Comparison of ENCODE assay signal across 20 cellular contexts in genomic region chr10:131082991-131083465, GRCh38.
A peak's percentile ranks its signal among the peaks of the same experiment; 100 is the strongest.
DNase-seq lines count a peak whose midpoint lies in the region; ATAC-seq lines count a peak whose summit lies in the region.
"Had no signal": no experiment of that assay in that cellular context is flagged by ENCODE, and none has a peak within 500 bp of the region (broad histone marks: within the 10 kb centered on the region; RNA-seq: fewer than 3 reads in every experiment).

No MANE protein-coding gene starts in this region.

- intact Hi-C loops in posterior vena cava (cut with DNase I): no loop called here

- peak; percentile 57 to 70 for ATAC-seq in activated naive CD4-positive, alpha-beta T cell treated with anti-CD3 and anti-CD28 coated beads, Interleukin-2, amount 50 U/mL, for 72 hours
- no peak for ATAC-seq in HG02759 (IDR thresholded peaks at IDR 0.05; ENCODE audit: unreplicated experiment)
- no peak for ATAC-seq in GM21447 (IDR thresholded peaks at IDR 0.05; ENCODE audit: unreplicated experiment)
- ATAC-seq: activated T-helper 17 cell treated with anti-CD3 and anti-CD28 coated beads, Interleukin-2, amount 50 U/mL, for 72 hours; T-cell had no signal

- peak in 1 of 2 donors; percentile 31 for DNase-seq in activated naive CD4-positive, alpha-beta T cell treated with anti-CD3 and anti-CD28 coated beads, Interleukin-2, amount 50 U/mL, for 72 hours (ENCODE audit: low spot score in 2 of 2)
- DNase-seq in activated naive CD4-positive, alpha-beta T cell (lab: John Stamatoyannopoulos, UW): no peak
- DNase-seq in H4 (ENCODE audit: low spot score) (peak; percentile 68), cerebellar cortex (ENCODE audit: low spot score) (peak; percentile 52), posterior vena cava (ENCODE audit: low spot score) (peak; percentile 69), SHP77 treated with DMSO at 0.1 percent for 48 hours (lab: John Stamatoyannopoulos, UW) (no peak)
- DNase-seq: activated CD4-positive, alpha-beta T cell treated with anti-CD3 and anti-CD28 coated beads for 1 hour; activated naive CD8-positive, alpha-beta T cell treated with anti-CD3 and anti-CD28 coated beads, Interleukin-2, amount 10 ng/mL, durations not matched to agents 7 days and 5 days; NCI-H1417; NCI-H2081; NCI-H446; nucleus accumbens; OCI-M1; SIG-M5; stimulated activated CD4-positive, alpha-beta T cell treated with anti-CD3 and anti-CD28 coated beads, Interleukin-12 subunit alpha, Interleukin-12 subunit beta, amount 100 ng/mL, for 4 hours; T-cell; transverse colon had no signal

- peak overlapping the region in 1 of 2 donors; percentile 78 for H3K27ac Mint-ChIP-seq in activated naive CD4-positive, alpha-beta T cell treated with anti-CD3 and anti-CD28 coated beads, Interleukin-2, amount 50 U/mL, for 72 hours
- H3K27ac Mint-ChIP-seq: activated naive CD8-positive, alpha-beta T cell treated with anti-CD3 and anti-CD28 coated beads, Interleukin-2, amount 10 ng/mL, durations not matched to agents 7 days and 5 days; activated T-helper 17 cell treated with anti-CD3 and anti-CD28 coated beads, Interleukin-2, amount 50 U/mL, for 72 hours; T-cell had no signal

- H3K9me3 Mint-ChIP-seq in activated naive CD4-positive, alpha-beta T cell treated with anti-CD3 and anti-CD28 coated beads, Interleukin-2, amount 50 U/mL, for 72 hours: no peaks in the 10 kb centered on the region
- H3K9me3 Mint-ChIP-seq: activated naive CD8-positive, alpha-beta T cell treated with anti-CD3 and anti-CD28 coated beads, Interleukin-2, amount 10 ng/mL, durations not matched to agents 7 days and 5 days; activated T-helper 17 cell treated with anti-CD3 and anti-CD28 coated beads, Interleukin-2, amount 50 U/mL, for 72 hours; T-cell had no signal

- peaks cover 0 to 4% of the 10 kb centered on the region in 2 donors for H3K36me3 Mint-ChIP-seq in activated naive CD4-positive, alpha-beta T cell treated with anti-CD3 and anti-CD28 coated beads, Interleukin-2, amount 50 U/mL, for 72 hours
- H3K36me3 Mint-ChIP-seq: activated naive CD8-positive, alpha-beta T cell treated with anti-CD3 and anti-CD28 coated beads, Interleukin-2, amount 10 ng/mL, durations not matched to agents 7 days and 5 days; T-cell had no signal

Comparison
In these comparisons a context has a peak if more than half of its experiments do, and no peak if none do; other contexts are left out.
1. ATAC-seq: peak in activated naive CD4-positive, alpha-beta T cell treated with anti-CD3 and anti-CD28 coated beads, Interleukin-2, amount 50 U/mL, for 72 hours (2 of 2); none in HG02759 (single experiment) and GM21447 (single experiment).
2. DNase-seq: peak in H4 (single experiment), cerebellar cortex (single experiment) and posterior vena cava (single experiment); none in activated naive CD4-positive, alpha-beta T cell (0 of 4) and SHP77 treated with DMSO at 0.1 percent for 48 hours (single experiment).